8 cellular contexts compared by ENCODE assay signal in genomic region chr7:139109983-139110411, GRCh38. TPM values are rescaled to one million over a fixed set of nuclear protein-coding genes. Genes with fewer than 3 reads are reported as not detected.
DNase-seq lines count a peak whose midpoint lies in the region; ATAC-seq lines count a peak whose summit lies in the region.

No MANE protein-coding gene starts in this region.

- H3K4me3 ChIP-seq in CD4-positive, CD25-positive, alpha-beta regulatory T cell (ENCODE audit: low read depth, low read length), result peak overlapping the region; percentile 98

- peaks cover 9 to 45% (median 27%) of the 10 kb centered on the region in 4 donors for H3K4me1 Mint-ChIP-seq in CD4-positive, CD25-positive, alpha-beta regulatory T cell
- H3K4me1 Mint-ChIP-seq in natural killer cell treated with Interleukin-12 subunit alpha and Interleukin-12 subunit beta and Interleukin-15 and Interleukin-18, amount 100 ng/mL, for 72 hours (ENCODE audit: low read depth in 2 of 2), result peaks cover 39 to 48% of the 10 kb centered on the region in 2 donors

- H3K9me3 Mint-ChIP-seq in CD4-positive, CD25-positive, alpha-beta regulatory T cell, result peaks cover 0 to 3% (median 0%) of the 10 kb centered on the region in 7 donors
- peaks cover 5% of the 10 kb centered on the region for H3K9me3 Mint-ChIP-seq in natural killer cell treated with Interleukin-12 subunit alpha and Interleukin-12 subunit beta and Interleukin-15 and Interleukin-18, amount 100 ng/mL, for 72 hours

- no peaks in the 10 kb centered on the region for H3K9me3 ChIP-seq in CD4-positive, CD25-positive, alpha-beta regulatory T cell (ENCODE audit: control insufficient read depth in 2 of 2, low read length in 2 of 2)

- peaks cover 20% of the 10 kb centered on the region for H3K36me3 Mint-ChIP-seq in CD4-positive, CD25-positive, alpha-beta regulatory T cell
- H3K36me3 Mint-ChIP-seq in natural killer cell treated with Interleukin-12 subunit alpha and Interleukin-12 subunit beta and Interleukin-15 and Interleukin-18, amount 100 ng/mL, for 72 hours, result peaks cover 20% of the 10 kb centered on the region

- H3K27ac ChIP-seq in CD4-positive, CD25-positive, alpha-beta regulatory T cell (ENCODE audit: insufficient read depth, low read length, poor library complexity, severe bottlenecking), result peak overlapping the region; percentile 98
- peak overlapping the region; percentile 91 for H3K27ac ChIP-seq in caudate nucleus (ENCODE audit: low read depth, low read length)

- peaks cover 2% of the 10 kb centered on the region for H3K36me3 ChIP-seq in CD4-positive, CD25-positive, alpha-beta regulatory T cell (ENCODE audit: control insufficient read depth, insufficient read depth, low read length)

- H3K4me3 Mint-ChIP-seq in CD4-positive, CD25-positive, alpha-beta regulatory T cell, result peak overlapping the region; percentile 93 to 98 (median 96)
- H3K4me3 Mint-ChIP-seq in natural killer cell treated with Interleukin-12 subunit alpha and Interleukin-12 subunit beta and Interleukin-15 and Interleukin-18, amount 100 ng/mL, for 72 hours, result peak overlapping the region; percentile 99

- peak in 1 of 2 donors; percentile 22 for ATAC-seq in CD4-positive, CD25-positive, alpha-beta regulatory T cell (ENCODE audit: low read depth in 2 of 2)
- peak; percentile 3 for ATAC-seq in HG03457 (IDR thresholded peaks at IDR 0.05; ENCODE audit: unreplicated experiment)
- ATAC-seq in natural killer cell treated with Interleukin-12 subunit alpha and Interleukin-12 subunit beta and Interleukin-15 and Interleukin-18, amount 100 ng/mL, for 72 hours, result peak in 1 of 2 donors; percentile 1

- peaks cover 24% of the 10 kb centered on the region for H3K4me1 ChIP-seq in CD4-positive, CD25-positive, alpha-beta regulatory T cell (ENCODE audit: control insufficient read depth, insufficient read depth, low read length, poor library complexity, severe bottlenecking)

- peak overlapping the region; percentile 99 to 100 (median 100) for H3K27ac Mint-ChIP-seq in CD4-positive, CD25-positive, alpha-beta regulatory T cell
- peak overlapping the region; percentile 97 for H3K27ac Mint-ChIP-seq in natural killer cell treated with Interleukin-12 subunit alpha and Interleukin-12 subunit beta and Interleukin-15 and Interleukin-18, amount 100 ng/mL, for 72 hours

- no peaks in the 10 kb centered on the region for H3K27me3 ChIP-seq in CD4-positive, CD25-positive, alpha-beta regulatory T cell (ENCODE audit: control insufficient read depth, insufficient read depth, low read length)

- no peak for DNase-seq in CD4-positive, CD25-positive, alpha-beta regulatory T cell
- DNase-seq in caudate nucleus (lab: John Stamatoyannopoulos, UW) (no peak), NCI-H69 (lab: John Stamatoyannopoulos, UW) (no peak), COLO668 (lab: John Stamatoyannopoulos, UW; ENCODE audit: unreplicated experiment) (no peak), NOMO-1 treated with dmso at 0.1 percent for 144 hours (lab: John Stamatoyannopoulos, UW; ENCODE audit: unreplicated experiment) (no peak), NCI-H2196 (lab: John Stamatoyannopoulos, UW; ENCODE audit: unreplicated experiment) (no peak)
- no peak for DNase-seq in natural killer cell treated with Interleukin-12 subunit alpha and Interleukin-12 subunit beta and Interleukin-15 and Interleukin-18, amount 100 ng/mL, for 72 hours (ENCODE audit: low spot score)

- H3K27me3 Mint-ChIP-seq in CD4-positive, CD25-positive, alpha-beta regulatory T cell, result peaks cover 4% of the 10 kb centered on the region
- H3K27me3 Mint-ChIP-seq in natural killer cell treated with Interleukin-12 subunit alpha and Interleukin-12 subunit beta and Interleukin-15 and Interleukin-18, amount 100 ng/mL, for 72 hours, result no peaks in the 10 kb centered on the region

RNA-seq across cellular contexts. Expression of gene ZC3HAV1, which starts 0.5 kb away (rescaled TPM):
- 220 TPM for total RNA-seq in CD4-positive, CD25-positive, alpha-beta regulatory T cell
- 100 to 1,000 TPM; 122 to 157 (median 139) TPM for polyA plus RNA-seq in CD4-positive, CD25-positive, alpha-beta regulatory T cell
- 100 to 1,000 TPM in 1 of 2 donors, 10 to 100 TPM in 1; 88.2 to 104 TPM for total RNA-seq in natural killer cell treated with Interleukin-12 subunit alpha and Interleukin-12 subunit beta and Interleukin-15 and Interleukin-18, amount 100 ng/mL, for 72 hours
